ENCODE assay signal across 19 cellular contexts in genomic region chr6:93219447-93219846, GRCh38.
"Had no signal": no experiment of that assay in that cellular context is flagged by ENCODE, and none has a peak within 500 bp of the region (broad histone marks: within the 10 kb centered on the region; RNA-seq: fewer than 3 reads in every experiment).

No MANE protein-coding gene starts in this region.

- H3K4me3 Mint-ChIP-seq: naive B cell; nephron progenitor cell; stimulated activated memory B cell treated with anti-CD40 and anti-IgM and Interleukin-4, amounts not matched to agents 10 μg/mL and 1 μg/mL and 100 μg/mL, for 72 hours; stimulated activated naive CD8-positive, alpha-beta T cell treated with anti-CD3 and anti-CD28 coated beads, Interleukin-15, Interleukin-2, amounts not matched to agents 100 ng/mL and 50 ng/mL, for 24 hours had no signal

- H3K9me3 ChIP-seq: upper lobe of right lung, vagina had no signal

- H3K4me1 ChIP-seq: spleen, tibial nerve, upper lobe of right lung, vagina had no signal

- H3K36me3 Mint-ChIP-seq: naive B cell; stimulated activated memory B cell treated with anti-CD40 and anti-IgM and Interleukin-4, amounts not matched to agents 10 μg/mL and 1 μg/mL and 100 μg/mL, for 72 hours had no signal

- H3K4me1 Mint-ChIP-seq: naive B cell; stimulated activated memory B cell treated with anti-CD40 and anti-IgM and Interleukin-4, amounts not matched to agents 10 μg/mL and 1 μg/mL and 100 μg/mL, for 72 hours had no signal

- DNase-seq: effector CD8-positive, alpha-beta T cell; foreskin melanocyte; heart left ventricle; hippocampal formation; left colon; mesendoderm; naive B cell; nephron progenitor cell; posterior cingulate gyrus; spleen; stimulated activated CD4-positive, alpha-beta T cell treated with anti-CD3 and anti-CD28 coated beads, Interleukin-15, amount 100 ng/mL, for 24 hours; stimulated activated CD4-positive, alpha-beta T cell treated with anti-CD3 and anti-CD28 coated beads, Interleukin-1b, Interleukin-23, amount 100 ng/mL, for 48 hours; stimulated activated CD4-positive, alpha-beta T cell treated with anti-CD3 and anti-CD28 coated beads, Interleukin-4, amount 100 ng/mL, for 24 hours; upper lobe of right lung had no signal

- H3K27me3 Mint-ChIP-seq: stimulated activated memory B cell treated with anti-CD40 and anti-IgM and Interleukin-4, amounts not matched to agents 10 μg/mL and 1 μg/mL and 100 μg/mL, for 72 hours; stimulated activated naive CD8-positive, alpha-beta T cell treated with anti-CD3 and anti-CD28 coated beads, Interleukin-15, Interleukin-2, amounts not matched to agents 100 ng/mL and 50 ng/mL, for 24 hours had no signal

- H3K27me3 ChIP-seq: heart left ventricle, spleen, tibial nerve, upper lobe of right lung, vagina had no signal

- H3K36me3 ChIP-seq: heart left ventricle, spleen, tibial nerve, upper lobe of right lung, vagina had no signal

- H3K27ac Mint-ChIP-seq: naive B cell; nephron progenitor cell; stimulated activated memory B cell treated with anti-CD40 and anti-IgM and Interleukin-4, amounts not matched to agents 10 μg/mL and 1 μg/mL and 100 μg/mL, for 72 hours; stimulated activated naive CD8-positive, alpha-beta T cell treated with anti-CD3 and anti-CD28 coated beads, Interleukin-15, Interleukin-2, amounts not matched to agents 100 ng/mL and 50 ng/mL, for 24 hours had no signal

- H3K27ac ChIP-seq: heart left ventricle, spleen, tibial nerve, upper lobe of right lung, vagina had no signal

- H3K4me3 ChIP-seq: heart left ventricle, spleen, tibial nerve, upper lobe of right lung, vagina had no signal

- ATAC-seq: heart left ventricle; left colon; sciatic nerve; stimulated activated memory B cell treated with anti-CD40 and anti-IgM and Interleukin-4, amounts not matched to agents 10 μg/mL and 1 μg/mL and 100 μg/mL, for 72 hours; upper lobe of right lung had no signal
